In genomic region chr15:55289573-55290360, GRCh38 we compare ENCODE assay signal across 8 cellular contexts. TPM values are rescaled to one million over a fixed set of nuclear protein-coding genes. Genes with fewer than 3 reads are reported as not detected.
DNase-seq lines count a peak whose midpoint lies in the region; ATAC-seq and TF ChIP-seq lines count a peak whose summit lies in the region.

RAB27A (minus strand) TSS chr15:55289813; CDS start chr15:55234934, 54,879 bp downstream.

- H3K9me3 ChIP-seq in GM23248 (ENCODE audit: low read depth): no peaks in the 10 kb centered on the region
- no peaks in the 10 kb centered on the region for H3K9me3 ChIP-seq in body of pancreas

- H3K9ac ChIP-seq in GM23248: peak within 1 kb of the TSS; percentile 90

- peak within 1 kb of the TSS; percentile 93 for H2AFZ ChIP-seq in GM23248

- H3K4me2 ChIP-seq in GM23248 (ENCODE audit: unreplicated experiment): peak within 1 kb of the TSS; percentile 78

- H3K36me3 ChIP-seq in GM23248 (ENCODE audit: low read depth) (no peaks in the 10 kb centered on the region), body of pancreas (replicated peaks in 1 of 2; ENCODE audit: insufficient read depth in 1 of 2, low read depth in 2 of 2) (no peaks in the 10 kb centered on the region)

- in situ Hi-C loops in GM23248 (cut with MboI): loop anchor here (5.0 kb wide), 1 partner anchor 72 kb away; no protein-coding TSS in a partner anchor

- DNase-seq in GM10266 (ENCODE audit: extremely low spot score) (peak; percentile 90), GM23248 (peak; percentile 88), LHCN-M2 (ENCODE audit: low read depth) (peak; percentile 70), UCSD-AML1 (lab: John Stamatoyannopoulos, UW; ENCODE audit: unreplicated experiment) (peak; percentile 44), body of pancreas (peak; percentile 80 to 85 (median 84)), iPS-NIHi11 (ENCODE audit: low spot score) (peak; percentile 86), NCI-H187 treated with DMSO at 0.1 percent for 48 hours (lab: John Stamatoyannopoulos, UW) (no peak)
- peak; percentile 59 to 79 for DNase-seq in stimulated activated CD4-positive, alpha-beta T cell treated with anti-CD3 and anti-CD28 coated beads, Interleukin-12 subunit alpha, Interleukin-12 subunit beta, amount 100 ng/mL, for 24 hours (ENCODE audit: low read depth in 2 of 2)

- H3K4me3 ChIP-seq in GM23248: peak within 1 kb of the TSS; percentile 86
- H3K4me3 ChIP-seq in body of pancreas: peak within 1 kb of the TSS; percentile 75 to 84

- H3K4me1 ChIP-seq in GM23248 (ENCODE audit: insufficient read depth): 0 out of 2 replicates have a peak, but pooled peaks cover 3% of the 10 kb centered on the region
- H3K4me1 ChIP-seq in body of pancreas: peaks cover 16% of the 10 kb centered on the region

- H3K27me3 ChIP-seq in GM23248 (replicated peaks; ENCODE audit: insufficient read depth): no peaks in the 10 kb centered on the region
- H3K27me3 ChIP-seq in body of pancreas: no peaks in the 10 kb centered on the region

- intact Hi-C loops in body of pancreas (cut with DNase I): no loop called here

- TF ChIP-seq CTCF in GM10266 (IDR thresholded peaks at IDR 0.05; ENCODE audit: control insufficient read depth, insufficient read depth, low read depth, missing control alignments): peak; percentile 6
- TF ChIP-seq CTCF in body of pancreas (IDR thresholded peaks at IDR 0.05): no peak

- no peaks in the 10 kb centered on the region for H3K9me2 ChIP-seq in GM23248 (ENCODE audit: insufficient read depth)

- H3F3A ChIP-seq in GM23248 (ENCODE audit: insufficient read depth): no peaks in the 10 kb centered on the region

- H3K27ac ChIP-seq in GM23248 (peak within 1 kb of the TSS; percentile 55), body of pancreas (peak within 1 kb of the TSS; percentile 71 to 95 (median 90))

- WGBS in GM23248 (ENCODE audit: low coverage in 1 of 2, low lambda C conversion rate in 2 of 2, missing lambda C conversion rate in 2 of 2), 2 experiments: 0 to 2% methylated on average over 53 to 72 of the region's 85 CpGs
- 1% methylated on average over 31 to 82 of the region's 85 CpGs for WGBS in body of pancreas, 2 donors

- ATAC-seq in body of pancreas: peak; percentile 92

- peaks cover 24% of the 10 kb centered on the region for H3K79me2 ChIP-seq in GM23248 (ENCODE audit: insufficient read depth)

- TF ChIP-seq POLR2A in body of pancreas (IDR thresholded peaks at IDR 0.05): peak; percentile 36 to 84 (median 80)

- no peaks in the 10 kb centered on the region for H4K20me1 ChIP-seq in GM23248 (ENCODE audit: insufficient read depth)

RNA-seq across cellular contexts. Expression of gene RAB27A, which starts in this region (rescaled TPM):
- total RNA-seq in GM23248 (2014; rRNA removed; shearing (Covaris generic)): 5.4 and 9.5 TPM in 2 replicates
- 9.0 and 9.1 TPM in 2 replicates for polyA plus RNA-seq in GM23248 (2016; fragmentation: Nextera tagmentation; extraction: Ambion mirVana)
- 4.0 and 5.6 TPM in 2 replicates for total RNA-seq in LHCN-M2 (2014; rRNA removed)
- polyA plus RNA-seq in LHCN-M2 (2012): 5.8 TPM
- 1 to 10 TPM; 9.6 to 9.9 TPM for total RNA-seq in body of pancreas
